15 cellular contexts compared by ENCODE assay signal in the genomic region with DNA sequence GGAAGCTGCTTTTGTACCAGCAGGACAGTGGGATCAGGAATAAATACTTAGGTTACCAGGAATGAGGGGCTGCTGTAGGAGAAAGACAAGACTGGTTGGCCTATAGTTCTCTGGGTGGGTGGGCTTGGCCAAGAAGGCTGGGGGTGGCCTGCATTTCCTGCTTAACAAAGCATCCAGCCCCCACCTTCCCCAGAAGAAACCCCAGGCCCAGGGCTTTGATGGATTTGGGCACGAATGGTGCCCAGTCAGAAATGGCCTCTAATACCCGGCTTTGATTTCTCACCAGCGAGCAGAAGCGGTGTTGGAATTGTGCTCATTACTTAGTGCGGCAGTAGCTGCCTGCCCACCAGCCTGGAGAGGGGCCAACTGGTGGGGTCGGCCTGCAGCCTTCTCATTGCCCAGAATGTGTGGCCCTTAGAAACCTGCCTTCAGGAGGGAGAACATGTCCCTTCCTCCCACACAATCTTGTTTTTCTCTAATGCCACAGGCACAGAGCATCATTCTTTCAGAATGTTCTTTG. TPM values are rescaled to one million over a fixed set of nuclear protein-coding genes. Genes with fewer than 3 reads are reported as not detected.
DNase-seq lines count a peak whose midpoint lies in the region; ATAC-seq and TF ChIP-seq lines count a peak whose summit lies in the region.
"Had no signal": no experiment of that assay in that cellular context is flagged by ENCODE, and none has a peak within 500 bp of the region (broad histone marks: within the 10 kb centered on the region; RNA-seq: fewer than 3 reads in every experiment).

No MANE protein-coding gene starts in this region.

- H2AFZ ChIP-seq in SK-N-SH (ENCODE audit: low read depth): no peak overlapping the region

- peaks cover 55% of the 10 kb centered on the region for H4K20me1 ChIP-seq in SK-N-SH (ENCODE audit: insufficient read depth)

- CTCF ChIA-PET in SK-N-SH (lab: Yijun Ruan, JAX): interaction anchor here (0.8 to 10.6 kb wide), 11 partner anchors 9 to 312 kb away, joined by 3 to 107 read pairs (median 4); no protein-coding TSS in a partner anchor

- H3K9me2 ChIP-seq in SK-N-SH: no peaks in the 10 kb centered on the region

- no peak for DNase-seq in SK-N-SH
- no peak for DNase-seq in brain microvascular endothelial cell
- peak; percentile 57 for DNase-seq in mesenteric fat pad (ENCODE audit: low spot score)
- peak; percentile 23 for DNase-seq in stomach
- no peak for DNase-seq in occipital lobe (lab: John Stamatoyannopoulos, UW)
- DNase-seq in NCI-H1417 treated with DMSO at 0.1 percent for 48 hours (lab: John Stamatoyannopoulos, UW): no peak
- DNase-seq in activated CD4-positive, alpha-beta T cell treated with anti-CD3 and anti-CD28 coated beads, Interleukin-2, amount 50 U/mL, for 1 hour: no peak
- DNase-seq: activated CD4-positive, alpha-beta T cell treated with anti-CD3 and anti-CD28 coated beads for 1 hour; activated naive CD4-positive, alpha-beta T cell treated with anti-CD3 and anti-CD28 coated beads, Interleukin-2, amount 10 ng/mL, durations not matched to agents 7 days and 5 days; hippocampal formation; NCI-H510A; SIG-M5 had no signal

- H3F3A ChIP-seq in SK-N-SH (replicated peaks; ENCODE audit: insufficient read depth): peaks cover 4% of the 10 kb centered on the region

- H3K4me1 ChIP-seq in SK-N-SH (ENCODE audit: control insufficient read depth in 1 of 2, insufficient read depth in 2 of 2, low read depth in 1 of 2, low read length in 1 of 2) (peaks cover 26 to 67% of the 10 kb centered on the region in 2 experiments; a peak in 3 of 4 replicates), stomach (peaks cover 14 to 68% (median 63%) of the 10 kb centered on the region in 4 donors)

- peaks cover 75% of the 10 kb centered on the region for H3K79me2 ChIP-seq in SK-N-SH (ENCODE audit: insufficient read depth)

- TF ChIP-seq CTCF in SK-N-SH (IDR thresholded peaks at IDR 0.05) (no peak), brain microvascular endothelial cell (IDR thresholded peaks at IDR 0.05; ENCODE audit: low read depth, low read length, missing control alignments) (no peak), stomach (IDR thresholded peaks at IDR 0.05) (no peak)

- WGBS in SK-N-SH (ENCODE audit: low lambda C conversion rate): 67% methylated on average over 4 of the region's 6 CpGs
- WGBS in stomach, 5 donors: 80 to 91% (median 89%) methylated on average over 5 to 6 of the region's 6 CpGs

- H3K36me3 ChIP-seq in SK-N-SH (replicated peaks in 1 of 2; ENCODE audit: control insufficient read depth in 1 of 2, insufficient read depth in 2 of 2, low read length in 1 of 2): no peaks in the 10 kb centered on the region
- H3K36me3 ChIP-seq in brain microvascular endothelial cell (replicated peaks): no peaks in the 10 kb centered on the region
- H3K36me3 ChIP-seq in stomach: no peaks in the 10 kb centered on the region
- H3K36me3 ChIP-seq: neutrophil had no signal

- peak overlapping the region; percentile 96 for H3K4me2 ChIP-seq in SK-N-SH

- H3K9me3 ChIP-seq in SK-N-SH: no peaks in the 10 kb centered on the region
- H3K9me3 ChIP-seq in stomach: no peaks in the 10 kb centered on the region
- H3K9me3 ChIP-seq: neutrophil had no signal

- ATAC-seq in SK-N-SH treated with all-trans-retinoic acid at 6 μM for 48 hours: no peak

- TF ChIP-seq EP300 in SK-N-SH (IDR thresholded peaks at IDR 0.05; ENCODE audit: borderline replicate concordance in 1 of 2, low read depth in 1 of 2, low read length in 1 of 2) (no peak), stomach (IDR thresholded peaks at IDR 0.05) (no peak)

- H3K4me3 ChIP-seq in SK-N-SH (ENCODE audit: low read depth in 2 of 2, low read length in 1 of 2) (peak overlapping the region; percentile 90 to 95), brain microvascular endothelial cell (ENCODE audit: low read depth, low read length) (peak overlapping the region; percentile 82), stomach (peak overlapping the region in 2 of 4 donors; percentile 69 to 79)

- peak overlapping the region; percentile 89; the same call in 1 of the 2 replicates for H3K9ac ChIP-seq in SK-N-SH

- peak overlapping the region; percentile 90 to 91 for H3K27ac ChIP-seq in SK-N-SH (ENCODE audit: low read depth in 2 of 2, low read length in 1 of 2)
- no peak overlapping the region for H3K27ac ChIP-seq in brain microvascular endothelial cell
- no peak overlapping the region for H3K27ac ChIP-seq in stomach
- H3K27ac ChIP-seq: 22Rv1, neutrophil had no signal

- POLR2A ChIA-PET in SK-N-SH (lab: Yijun Ruan, JAX): interaction anchor here (0.7 to 6.9 kb wide), 8 partner anchors 8 to 311 kb away, joined by 3 to 65 read pairs (median 6); no protein-coding TSS in a partner anchor

- TF ChIP-seq POLR2A in stomach (IDR thresholded peaks at IDR 0.05): no peak

- H3K27me3 ChIP-seq in SK-N-SH (ENCODE audit: insufficient read depth) (peaks cover 4% of the 10 kb centered on the region; the same call in 1 of the 2 replicates), brain microvascular endothelial cell (replicated peaks) (peaks cover 18% of the 10 kb centered on the region), stomach (peaks cover 0 to 73% (median 12%) of the 10 kb centered on the region in 3 donors)

- TF ChIP-seq RAD21 in SK-N-SH (IDR thresholded peaks at IDR 0.05; ENCODE audit: low read length): no peak

- in situ Hi-C loops in brain microvascular endothelial cell (cut with HindIII; ENCODE audit: low pct_ligation_motif_present, low sequenced_read_pairs): no loop called here

- intact Hi-C loops in stomach (cut with DNase I; ENCODE audit: low total_unique reads): no loop called here

TF ChIP-seq in SK-N-SH, 30 proteins besides CTCF, POLR2A, EP300 and RAD21 (continues in another document):
- no peak for TF ChIP-seq JUND (IDR thresholded peaks at IDR 0.05)
- TF ChIP-seq TCF12 (IDR thresholded peaks at IDR 0.05): no peak
- TF ChIP-seq, protein P1, sequence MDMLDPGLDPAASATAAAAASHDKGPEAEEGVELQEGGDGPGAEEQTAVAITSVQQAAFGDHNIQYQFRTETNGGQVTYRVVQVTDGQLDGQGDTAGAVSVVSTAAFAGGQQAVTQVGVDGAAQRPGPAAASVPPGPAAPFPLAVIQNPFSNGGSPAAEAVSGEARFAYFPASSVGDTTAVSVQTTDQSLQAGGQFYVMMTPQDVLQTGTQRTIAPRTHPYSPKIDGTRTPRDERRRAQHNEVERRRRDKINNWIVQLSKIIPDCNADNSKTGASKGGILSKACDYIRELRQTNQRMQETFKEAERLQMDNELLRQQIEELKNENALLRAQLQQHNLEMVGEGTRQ (IDR thresholded peaks at IDR 0.05; ENCODE audit: borderline replicate concordance, low read depth, low read length): no peak
- no peak for TF ChIP-seq RFX5 (IDR thresholded peaks at IDR 0.05; ENCODE audit: low read length)
- no peak for TF ChIP-seq TAF1 (IDR thresholded peaks at IDR 0.05; ENCODE audit: borderline replicate concordance, low read depth, low read length)
- TF ChIP-seq RCOR1 (IDR thresholded peaks at IDR 0.05; ENCODE audit: low read length): no peak
- TF ChIP-seq SIN3A (IDR thresholded peaks at IDR 0.05; ENCODE audit: borderline replicate concordance, low read depth, low read length): no peak
- TF ChIP-seq FOXJ3 (CRISPR knock-in tag; IDR thresholded peaks at IDR 0.05): no peak
- TF ChIP-seq NRF1 (IDR thresholded peaks at IDR 0.05; ENCODE audit: low read depth, low read length): no peak
- TF ChIP-seq ELF1 (IDR thresholded peaks at IDR 0.05): no peak
- TF ChIP-seq, protein P2, sequence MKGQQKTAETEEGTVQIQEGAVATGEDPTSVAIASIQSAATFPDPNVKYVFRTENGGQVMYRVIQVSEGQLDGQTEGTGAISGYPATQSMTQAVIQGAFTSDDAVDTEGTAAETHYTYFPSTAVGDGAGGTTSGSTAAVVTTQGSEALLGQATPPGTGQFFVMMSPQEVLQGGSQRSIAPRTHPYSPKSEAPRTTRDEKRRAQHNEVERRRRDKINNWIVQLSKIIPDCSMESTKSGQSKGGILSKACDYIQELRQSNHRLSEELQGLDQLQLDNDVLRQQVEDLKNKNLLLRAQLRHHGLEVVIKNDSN (IDR thresholded peaks at IDR 0.05; ENCODE audit: borderline replicate concordance, low read depth): no peak

TF ChIP-seq in SK-N-SH treated with all-trans-retinoic acid at 6 μM for 48 hours, 23 proteins besides CTCF, POLR2A, EP300 and RAD21 (continues in another document):
- no peak for TF ChIP-seq ISL1 (CRISPR knock-in tag; IDR thresholded peaks at IDR 0.05)
- TF ChIP-seq TCF4 (CRISPR knock-in tag; IDR thresholded peaks at IDR 0.05; ENCODE audit: borderline replicate concordance): no peak
- TF ChIP-seq ESRRG (CRISPR knock-in tag; IDR thresholded peaks at IDR 0.05): no peak
- TF ChIP-seq GLIS3 (CRISPR knock-in tag; IDR thresholded peaks at IDR 0.05): no peak
- TF ChIP-seq, protein P3, sequence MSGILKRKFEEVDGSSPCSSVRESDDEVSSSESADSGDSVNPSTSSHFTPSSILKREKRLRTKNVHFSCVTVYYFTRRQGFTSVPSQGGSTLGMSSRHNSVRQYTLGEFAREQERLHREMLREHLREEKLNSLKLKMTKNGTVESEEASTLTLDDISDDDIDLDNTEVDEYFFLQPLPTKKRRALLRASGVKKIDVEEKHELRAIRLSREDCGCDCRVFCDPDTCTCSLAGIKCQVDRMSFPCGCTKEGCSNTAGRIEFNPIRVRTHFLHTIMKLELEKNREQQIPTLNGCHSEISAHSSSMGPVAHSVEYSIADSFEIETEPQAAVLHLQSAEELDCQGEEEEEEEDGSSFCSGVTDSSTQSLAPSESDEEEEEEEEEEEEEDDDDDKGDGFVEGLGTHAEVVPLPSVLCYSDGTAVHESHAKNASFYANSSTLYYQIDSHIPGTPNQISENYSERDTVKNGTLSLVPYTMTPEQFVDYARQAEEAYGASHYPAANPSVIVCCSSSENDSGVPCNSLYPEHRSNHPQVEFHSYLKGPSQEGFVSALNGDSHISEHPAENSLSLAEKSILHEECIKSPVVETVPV (CRISPR knock-in tag; IDR thresholded peaks at IDR 0.05): no peak
- TF ChIP-seq, protein P4, sequence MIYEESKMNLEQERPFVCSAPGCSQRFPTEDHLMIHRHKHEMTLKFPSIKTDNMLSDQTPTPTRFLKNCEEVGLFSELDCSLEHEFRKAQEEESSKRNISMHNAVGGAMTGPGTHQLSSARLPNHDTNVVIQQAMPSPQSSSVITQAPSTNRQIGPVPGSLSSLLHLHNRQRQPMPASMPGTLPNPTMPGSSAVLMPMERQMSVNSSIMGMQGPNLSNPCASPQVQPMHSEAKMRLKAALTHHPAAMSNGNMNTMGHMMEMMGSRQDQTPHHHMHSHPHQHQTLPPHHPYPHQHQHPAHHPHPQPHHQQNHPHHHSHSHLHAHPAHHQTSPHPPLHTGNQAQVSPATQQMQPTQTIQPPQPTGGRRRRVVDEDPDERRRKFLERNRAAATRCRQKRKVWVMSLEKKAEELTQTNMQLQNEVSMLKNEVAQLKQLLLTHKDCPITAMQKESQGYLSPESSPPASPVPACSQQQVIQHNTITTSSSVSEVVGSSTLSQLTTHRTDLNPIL (CRISPR knock-in tag; IDR thresholded peaks at IDR 0.05; ENCODE audit: low read depth): no peak
- TF ChIP-seq RARB (CRISPR knock-in tag; IDR thresholded peaks at IDR 0.05): no peak

RNA-seq across cellular contexts. Expression of gene UNC5B, which starts 2.3 kb away (rescaled TPM):
- polyA plus RNA-seq in SK-N-SH (2012; rRNA removed): 12.2 and 13.8 TPM in 2 replicates
- 7.9 and 13.9 TPM in 2 replicates for polyA plus RNA-seq in SK-N-SH (2012; cell fraction: cytosol; rRNA removed)
- 19.4 and 24.8 TPM in 2 replicates for polyA plus RNA-seq in SK-N-SH (2012; cell fraction: nucleus; rRNA removed)
- total RNA-seq in mesenteric fat pad: 5.3 TPM
- total RNA-seq in stomach: 10 to 100 TPM in 2 of 5 donors, 1 to 10 TPM in 3; 5.5 to 42.9 (median 9.4) TPM
- 1 to 10 TPM; 1.4 to 3.9 (median 2.0) TPM for polyA plus RNA-seq in stomach
- total RNA-seq in occipital lobe: 3.9 TPM

Comparison
In these comparisons a context has a peak if more than half of its experiments do, and no peak if none do; other contexts are left out.
1. DNase-seq: peak in mesenteric fat pad (single experiment) and stomach (single experiment); none in SK-N-SH (single experiment), brain microvascular endothelial cell (single experiment), occipital lobe (single experiment), NCI-H1417 treated with DMSO at 0.1 percent for 48 hours (single experiment) and activated CD4-positive, alpha-beta T cell treated with anti-CD3 and anti-CD28 coated beads, Interleukin-2, amount 50 U/mL, for 1 hour (single experiment).
2. H3K27ac ChIP-seq: peak in SK-N-SH (2 of 2); none in brain microvascular endothelial cell (single experiment) and stomach (0 of 5).